In genomic region chr9:137410236-137410890, GRCh38 we compare ENCODE assay signal across 10 cellular contexts. TPM values are rescaled to one million over a fixed set of nuclear protein-coding genes. Genes with fewer than 3 reads are reported as not detected.
DNase-seq lines count a peak whose midpoint lies in the region; ATAC-seq and TF ChIP-seq lines count a peak whose summit lies in the region.
"Not testable (repeated sequence)": the region's sequence is repeated elsewhere in the genome, so short reads cannot be mapped to it uniquely, and the experiment has no call there.
"Had no signal": no experiment of that assay in that cellular context is flagged by ENCODE, and none has a peak within 500 bp of the region (broad histone marks: within the 10 kb centered on the region; RNA-seq: fewer than 3 reads in every experiment).

No MANE protein-coding gene starts in this region.

- H3K4me1 ChIP-seq in BLaER1 treated with 17β-estradiol and CSF1 and Interleukin-3, amounts not matched to agents 10 nM and 100 nM = peaks cover 90 to 98% (median 94%) of the 10 kb centered on the region in 10 experiments
- H3K4me1 ChIP-seq in KMS-11 (ENCODE audit: low read depth, poor library complexity, severe bottlenecking) = peaks cover 22% of the 10 kb centered on the region
- H3K4me1 ChIP-seq in SJSA1 (replicated peaks) = peaks cover 56% of the 10 kb centered on the region

- H3K4me1 Mint-ChIP-seq in MCF 10A (ENCODE audit: insufficient read depth, unreplicated experiment) = not testable (repeated sequence)
- H3K4me1 Mint-ChIP-seq in immature natural killer cell (peaks cover 35 to 42% of the 10 kb centered on the region in 2 donors), natural killer cell (peaks cover 10 to 37% of the 10 kb centered on the region in 2 donors)

- CTCF ChIA-PET in MCF 10A (lab: Yijun Ruan, JAX) = interaction anchor here (0.7 kb wide), 2 partner anchors 87 to 109 kb away, joined by 3 read pairs; no protein-coding TSS in a partner anchor

- H3K4me2 ChIP-seq in BLaER1 treated with 17β-estradiol and CSF1 and Interleukin-3, amounts not matched to agents 10 nM and 100 nM = peak overlapping the region; percentile 94 to 100 (median 99)
- H3K4me2 ChIP-seq in KMS-11 = not testable (repeated sequence)

- BruUV-seq in MCF 10A (replicated peaks; lab: Mats Ljungman, UMichigan) = not testable (repeated sequence)

- peak overlapping the region; percentile 23 to 76 (median 63); a peak in 17 of 22 replicates for H3K27ac ChIP-seq in BLaER1 treated with 17β-estradiol and CSF1 and Interleukin-3, amounts not matched to agents 10 nM and 100 nM
- H3K27ac ChIP-seq in KMS-11 = peak overlapping the region; percentile 24; the same call in 1 of the 2 replicates
- H3K27ac ChIP-seq in SJSA1 = peak overlapping the region; percentile 66; the same call in 1 of the 2 replicates

- not testable (repeated sequence) for H3K27me3 Mint-ChIP-seq in MCF 10A (ENCODE audit: insufficient read depth, unreplicated experiment); immature natural killer cell (ENCODE audit: low read depth in 3 of 3); natural killer cell (ENCODE audit: low read depth in 2 of 2)

- intact Hi-C loops in MCF 10A (cut with micrococcal nuclease); Right ventricle myocardium superior (cut with DNase I); natural killer cell (cut with micrococcal nuclease): not testable (repeated sequence)

- H3K27ac Mint-ChIP-seq in MCF 10A (ENCODE audit: low read depth, unreplicated experiment) (peak overlapping the region; percentile 19), immature natural killer cell (peak overlapping the region in 1 of 6 donors; percentile 69), natural killer cell (peak overlapping the region in 1 of 2 donors; percentile 78)

- peak overlapping the region; percentile 39 to 70 (median 63); a peak in 16 of 22 replicates for H3K9ac ChIP-seq in BLaER1 treated with 17β-estradiol and CSF1 and Interleukin-3, amounts not matched to agents 10 nM and 100 nM
- H3K9ac ChIP-seq in KMS-11 = not testable (repeated sequence)

- not testable (repeated sequence) for TF ChIP-seq CTCF in KMS-11 (conservative IDR thresholded peaks at IDR 0.05; ENCODE audit: low read depth, low read length); MCF 10A (IDR thresholded peaks at IDR 0.05; ENCODE audit: unreplicated experiment); natural killer cell (IDR thresholded peaks at IDR 0.05)

- peak overlapping the region in 7 of 10 experiments; percentile 28 to 59 (median 40); a peak in 7 of 20 replicates for H3K4me3 ChIP-seq in BLaER1 treated with 17β-estradiol and CSF1 and Interleukin-3, amounts not matched to agents 10 nM and 100 nM
- not testable (repeated sequence) for H3K4me3 ChIP-seq in KMS-11 (IDR thresholded peaks at IDR 0.05; ENCODE audit: insufficient read depth, low read depth, low read length); SJSA1

- POLR2A ChIA-PET in MCF 10A (lab: Yijun Ruan, JAX) = interaction anchor here (0.8 to 5.6 kb wide), 3 partner anchors 10 to 562 kb away, joined by 3 to 62 read pairs (median 4); partner anchors contain the start of genes EXD3 and NOXA1

- not testable (repeated sequence) for H2AFZ ChIP-seq in KMS-11 (ENCODE audit: low read depth)

- H3K36me3 ChIP-seq in BLaER1 treated with 17β-estradiol and CSF1 and Interleukin-3, amounts not matched to agents 10 nM and 100 nM; KMS-11 (ENCODE audit: insufficient read depth); SJSA1: not testable (repeated sequence)

- not testable (repeated sequence) for ATAC-seq in Right ventricle myocardium superior (ENCODE audit: poor library complexity)
- ATAC-seq in natural killer cell = peak in 1 of 3 donors; percentile 15

- not testable (repeated sequence) for H3K36me3 Mint-ChIP-seq in MCF 10A (ENCODE audit: insufficient read depth, unreplicated experiment); immature natural killer cell; natural killer cell

- H3K9me3 Mint-ChIP-seq in MCF 10A (ENCODE audit: unreplicated experiment); immature natural killer cell; natural killer cell: not testable (repeated sequence)

- not testable (repeated sequence) for H3K79me2 ChIP-seq in KMS-11 (ENCODE audit: insufficient read depth, low read depth)

- H3K4me3 Mint-ChIP-seq in MCF 10A (ENCODE audit: unreplicated experiment) (peak overlapping the region; percentile 55), immature natural killer cell (peak overlapping the region; percentile 50 to 77 (median 68)), natural killer cell (peak overlapping the region; percentile 75)

- H3K9me3 ChIP-seq in BLaER1 treated with 17β-estradiol and CSF1 and Interleukin-3, amounts not matched to agents 10 nM and 100 nM (replicated peaks in 1 of 11); SJSA1 (replicated peaks): not testable (repeated sequence)

- peaks cover 0 to 21% (median 14%) of the 10 kb centered on the region in 11 experiments; a peak in 17 of 22 replicates for H3K27me3 ChIP-seq in BLaER1 treated with 17β-estradiol and CSF1 and Interleukin-3, amounts not matched to agents 10 nM and 100 nM
- H3K27me3 ChIP-seq in KMS-11 (ENCODE audit: insufficient read depth, low read depth); SJSA1 (replicated peaks): not testable (repeated sequence)

- H4K20me1 ChIP-seq in BLaER1 treated with 17β-estradiol and CSF1 and Interleukin-3, amounts not matched to agents 10 nM and 100 nM = peaks cover 23 to 77% (median 64%) of the 10 kb centered on the region in 11 experiments; a peak in 21 of 22 replicates
- H4K20me1 ChIP-seq in KMS-11 (ENCODE audit: insufficient read depth) = not testable (repeated sequence)

- not testable (repeated sequence) for DNase-seq in SJSA1 (ENCODE audit: low read depth in 1 of 2, low spot score in 2 of 2); immature natural killer cell; natural killer cell
- peak; percentile 62 for DNase-seq in MCF 10A (ENCODE audit: unreplicated experiment)
- DNase-seq in Right ventricle myocardium superior = peak; percentile 37
- peak; percentile 83 for DNase-seq in renal cortical epithelial cell (ENCODE audit: low read depth)

RNA-seq across cellular contexts. Expression of gene EXD3, which starts 12.6 kb away (rescaled TPM):
- 1.8 and 4.0 TPM in 2 replicates for total RNA-seq in SJSA1 (2014; rRNA removed; shearing (Covaris generic))
- total RNA-seq in MCF 10A (2022) = 17.1 and 23.9 TPM in 2 replicates
- total RNA-seq in Right ventricle myocardium superior = 6.9 TPM
- 1 to 10 TPM; 1.6 to 6.3 (median 4.3) TPM for polyA plus RNA-seq in immature natural killer cell
- 10 to 100 TPM; 28.0 to 35.3 (median 29.6) TPM for total RNA-seq in natural killer cell
- 11.6 and 12.2 TPM in 2 replicates for total RNA-seq in renal cortical epithelial cell

RNA-seq across cellular contexts. Expression of gene NOXA1, which starts 12.8 kb away (rescaled TPM):
- total RNA-seq in SJSA1 (2014; rRNA removed; shearing (Covaris generic)) = not detected in 2 replicates
- total RNA-seq in MCF 10A (2022) (8.2 and 8.9 TPM in 2 replicates), Right ventricle myocardium superior (1.7 TPM), natural killer cell (1 to 10 TPM; 4.7 to 10.0 (median 7.7) TPM), renal cortical epithelial cell (2.1 and 2.8 TPM in 2 replicates)
- polyA plus RNA-seq in immature natural killer cell = 1 to 10 TPM; 1.2 to 2.1 (median 1.4) TPM
- total RNA-seq: HT1080, OCI-LY7 had no signal

RNA-seq across cellular contexts. Expression of gene ENTPD8, which starts 30.8 kb away (rescaled TPM):
- total RNA-seq in SJSA1 (2014; rRNA removed; shearing (Covaris generic)) = not detected in 2 replicates
- total RNA-seq in MCF 10A (2022) (not detected in 2 replicates), Right ventricle myocardium superior (not detected), natural killer cell (not detected), renal cortical epithelial cell (0.05 and 0.17 TPM in 2 replicates)
- not detected for polyA plus RNA-seq in immature natural killer cell
- total RNA-seq: HT1080, OCI-LY7 had no signal

RNA-seq across cellular contexts. Expression of gene NSMF, which starts 48.8 kb away (rescaled TPM):
- total RNA-seq in SJSA1 (2014; rRNA removed; shearing (Covaris generic)) = 11.6 and 17.9 TPM in 2 replicates
- total RNA-seq in MCF 10A (2022) (37.8 and 43.1 TPM in 2 replicates), Right ventricle myocardium superior (10.0 TPM), natural killer cell (100 to 1,000 TPM in 1 of 3 donors, 10 to 100 TPM in 2; 78.1 to 111 (median 87.8) TPM), renal cortical epithelial cell (12.0 and 20.4 TPM in 2 replicates)
- 10 to 100 TPM in 1 of 3 donors, 1 to 10 TPM in 2; 9.4 to 14.3 (median 9.6) TPM for polyA plus RNA-seq in immature natural killer cell
